In the genomic region with DNA sequence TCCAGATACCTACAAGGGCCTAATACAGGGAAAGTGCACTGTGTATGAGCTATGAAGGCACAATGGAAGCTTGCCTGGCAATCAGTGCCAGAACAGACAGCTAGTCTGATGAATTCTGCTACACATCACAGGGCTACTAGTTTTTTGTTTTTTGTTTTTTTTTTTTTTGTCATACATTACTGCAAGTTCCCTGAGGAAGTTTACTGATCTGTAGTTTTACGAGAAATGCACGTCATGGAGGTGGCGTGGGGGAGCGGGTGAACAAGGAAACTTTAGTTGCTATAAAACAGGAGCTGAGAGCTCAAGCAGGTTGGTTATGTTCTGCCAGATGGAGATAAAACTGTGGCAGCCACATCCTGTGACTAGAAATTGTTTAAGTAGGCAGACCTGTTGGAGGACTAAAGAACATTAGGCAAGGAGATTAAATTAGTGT, we compare ENCODE assay signal across 8 cellular contexts. TPM values are rescaled to one million over a fixed set of nuclear protein-coding genes. Genes with fewer than 3 reads are reported as not detected.
DNase-seq lines count a peak whose midpoint lies in the region; ATAC-seq lines count a peak whose summit lies in the region.

No MANE protein-coding gene starts in this region.

- no peaks in the 10 kb centered on the region for H3K9me3 ChIP-seq in CD4-positive, CD25-positive, alpha-beta regulatory T cell (ENCODE audit: control insufficient read depth in 2 of 2, low read length in 2 of 2)

- H3K27ac Mint-ChIP-seq in CD4-positive, CD25-positive, alpha-beta regulatory T cell: peak overlapping the region; percentile 91 to 100 (median 94)

- DNase-seq in CD4-positive, CD25-positive, alpha-beta regulatory T cell: peak; percentile 75 to 88 (median 77)
- DNase-seq in UCSD-AML1 (lab: John Stamatoyannopoulos, UW; ENCODE audit: unreplicated experiment) (peak; percentile 65), COR-L47 (lab: John Stamatoyannopoulos, UW) (no peak), RKO (ENCODE audit: low spot score) (no peak), middle frontal gyrus (ENCODE audit: extremely low spot score, low spot score) (no peak)
- peak; percentile 80 for DNase-seq in effector CD4-positive, alpha-beta T cell
- peak; percentile 70 to 76 for DNase-seq in stimulated activated CD4-positive, alpha-beta T cell treated with anti-CD3 and anti-CD28 coated beads, Interleukin-2, amount 100 ng/mL, for 24 hours

- H3K27ac ChIP-seq in CD4-positive, CD25-positive, alpha-beta regulatory T cell (ENCODE audit: insufficient read depth, low read length, poor library complexity, severe bottlenecking): peak overlapping the region; percentile 97

- peaks cover 89% of the 10 kb centered on the region for H3K4me1 ChIP-seq in CD4-positive, CD25-positive, alpha-beta regulatory T cell (ENCODE audit: control insufficient read depth, insufficient read depth, low read length, poor library complexity, severe bottlenecking)

- H3K36me3 ChIP-seq in CD4-positive, CD25-positive, alpha-beta regulatory T cell (ENCODE audit: control insufficient read depth, insufficient read depth, low read length): peaks cover 25% of the 10 kb centered on the region

- no peaks in the 10 kb centered on the region for H3K27me3 Mint-ChIP-seq in CD4-positive, CD25-positive, alpha-beta regulatory T cell

- H3K4me3 Mint-ChIP-seq in CD4-positive, CD25-positive, alpha-beta regulatory T cell: peak overlapping the region; percentile 82 to 88 (median 83)

- ATAC-seq in CD4-positive, CD25-positive, alpha-beta regulatory T cell (ENCODE audit: low read depth in 2 of 2): peak; percentile 64 to 70
- ATAC-seq in HG02678 (IDR thresholded peaks at IDR 0.05; ENCODE audit: unreplicated experiment): peak; percentile 36

- H3K36me3 Mint-ChIP-seq in CD4-positive, CD25-positive, alpha-beta regulatory T cell: peaks cover 21% of the 10 kb centered on the region

- H3K4me3 ChIP-seq in CD4-positive, CD25-positive, alpha-beta regulatory T cell (ENCODE audit: low read depth, low read length): peak overlapping the region; percentile 100

- H3K9me3 Mint-ChIP-seq in CD4-positive, CD25-positive, alpha-beta regulatory T cell: no peaks in the 10 kb centered on the region

- no peaks in the 10 kb centered on the region for H3K27me3 ChIP-seq in CD4-positive, CD25-positive, alpha-beta regulatory T cell (ENCODE audit: control insufficient read depth, insufficient read depth, low read length)

- peaks cover 43 to 67% (median 51%) of the 10 kb centered on the region in 4 donors for H3K4me1 Mint-ChIP-seq in CD4-positive, CD25-positive, alpha-beta regulatory T cell

RNA-seq across cellular contexts. Expression of a gene that starts 17.7 kb away (rescaled TPM):
- total RNA-seq in CD4-positive, CD25-positive, alpha-beta regulatory T cell: 946 TPM
- 1,000 to 10,000 TPM; 1,055 to 1,099 (median 1,073) TPM for polyA plus RNA-seq in CD4-positive, CD25-positive, alpha-beta regulatory T cell

Comparison
In these comparisons a context has a peak if more than half of its experiments do, and no peak if none do; other contexts are left out.
1. DNase-seq: peak in CD4-positive, CD25-positive, alpha-beta regulatory T cell (3 of 3), UCSD-AML1 (single experiment), effector CD4-positive, alpha-beta T cell (single experiment) and stimulated activated CD4-positive, alpha-beta T cell treated with anti-CD3 and anti-CD28 coated beads, Interleukin-2, amount 100 ng/mL, for 24 hours (2 of 2); none in COR-L47 (single experiment), RKO (single experiment) and middle frontal gyrus (single experiment).